In the genomic region with DNA sequence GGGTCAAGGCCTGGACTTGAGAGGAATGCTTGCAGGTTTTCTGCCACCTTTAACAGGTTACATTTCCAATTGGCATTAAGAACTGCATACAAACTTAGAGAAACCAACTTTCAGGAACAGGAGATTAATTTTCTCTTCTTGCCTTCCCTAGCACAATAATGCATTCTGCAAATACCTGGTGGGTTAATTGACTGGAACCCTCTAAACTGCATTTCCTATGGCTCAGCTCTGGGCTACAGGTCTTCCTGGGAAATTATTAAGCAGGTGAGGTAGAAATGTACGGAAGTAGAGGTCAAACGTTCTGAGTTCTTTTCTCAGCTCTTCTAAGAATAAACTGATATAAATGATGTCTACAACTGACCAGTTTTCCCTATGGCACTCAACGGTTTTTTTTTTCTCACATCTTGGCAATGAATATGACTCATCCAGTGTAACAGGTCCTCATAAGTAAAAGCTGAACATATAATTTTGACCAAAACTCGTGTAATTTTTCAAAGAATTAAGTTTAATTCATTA, we compare ENCODE assay signal across 22 cellular contexts.
A peak's percentile ranks its signal among the peaks of the same experiment; 100 is the strongest.
DNase-seq lines count a peak whose midpoint lies in the region; ATAC-seq, FAIRE-seq and TF ChIP-seq lines count a peak whose summit lies in the region.
"Had no signal": no experiment of that assay in that cellular context is flagged by ENCODE, and none has a peak within 500 bp of the region (broad histone marks: within the 10 kb centered on the region; RNA-seq: fewer than 3 reads in every experiment).

No MANE protein-coding gene starts in this region.

- no peak overlapping the region for H3K9ac ChIP-seq in PC-3 (ENCODE audit: low read length)

- 77% methylated on average over 3 of the region's 4 CpGs; no CpG with 5 or more reads in 1 of the 2 experiments for WGBS in mesodermal cell (ENCODE audit: insufficient coverage in 2 of 2), 2 experiments
- 63 to 71% methylated on average over 4 of the region's 4 CpGs for whole genome bisulfite sequencing in pancreas, 2 donors

- peaks cover 19% of the 10 kb centered on the region for H3K4me1 Mint-ChIP-seq in mesothelial cell of epicardium
- H3K4me1 Mint-ChIP-seq in activated CD8-positive, alpha-beta memory T cell treated with anti-CD3 and anti-CD28 coated beads, Interleukin-2, amount 10 ng/mL, durations not matched to agents 7 days and 5 days, result no peaks in the 10 kb centered on the region

- H3K4me1 ChIP-seq in mesodermal cell (ENCODE audit: control insufficient read depth, insufficient read depth, low read length, poor library complexity, severe bottlenecking) (peaks cover 15% of the 10 kb centered on the region), PC-3 (ENCODE audit: insufficient read depth, low read length) (no peaks in the 10 kb centered on the region), pancreas (peaks cover 0 to 3% (median 0%) of the 10 kb centered on the region in 3 donors)
- H3K4me1 ChIP-seq: A549, Caco-2 had no signal

- H3K4me2 ChIP-seq in PC-3 (ENCODE audit: low read length), result no peak overlapping the region
- H3K4me2 ChIP-seq: A549, GM23338 had no signal

- H3K27ac ChIP-seq in mesodermal cell (ENCODE audit: low read depth, low read length, severe bottlenecking), result peak overlapping the region; percentile 85
- H3K27ac ChIP-seq in PC-3 (ENCODE audit: low read length), result no peak overlapping the region
- no peak overlapping the region for H3K27ac ChIP-seq in pancreas
- H3K27ac ChIP-seq: 22Rv1, A549, HL-60 had no signal

- no peaks in the 10 kb centered on the region for H3K9me3 Mint-ChIP-seq in mesothelial cell of epicardium
- H3K9me3 Mint-ChIP-seq in activated CD8-positive, alpha-beta memory T cell treated with anti-CD3 and anti-CD28 coated beads, Interleukin-2, amount 10 ng/mL, durations not matched to agents 7 days and 5 days (ENCODE audit: low read depth), result no peaks in the 10 kb centered on the region
- H3K9me3 Mint-ChIP-seq: CD4-positive, alpha-beta T cell; GM23338 had no signal

- BruUV-seq in PC-3 (replicated peaks; lab: Mats Ljungman, UMichigan), result no TSS peak

- in situ Hi-C loops in Caki2 (cut with HindIII; ENCODE audit: low pct_unique_long_range_greater_than_20kb, low sequenced_read_pairs), result no loop called here

- no peak overlapping the region for H3K4me3 Mint-ChIP-seq in mesothelial cell of epicardium
- H3K4me3 Mint-ChIP-seq in activated CD8-positive, alpha-beta memory T cell treated with anti-CD3 and anti-CD28 coated beads, Interleukin-2, amount 10 ng/mL, durations not matched to agents 7 days and 5 days, result no peak overlapping the region
- H3K4me3 Mint-ChIP-seq: CD4-positive, alpha-beta T cell; GM23338 had no signal

- TF ChIP-seq CTCF in kidney epithelial cell (IDR thresholded peaks at IDR 0.05; ENCODE audit: insufficient read depth, low read length, poor library complexity, severe bottlenecking) (no peak), PC-3 (conservative IDR thresholded peaks at IDR 0.05; ENCODE audit: low read depth, low read length) (no peak), pancreas (IDR thresholded peaks at IDR 0.05) (no peak), mesothelial cell of epicardium (IDR thresholded peaks at IDR 0.05; ENCODE audit: unreplicated experiment) (no peak)

- no peak for FAIRE-seq in pancreas (lab: Jason Lieb, UNC)
- FAIRE-seq: A549, GM12892, GM18507, H54 had no signal

- intact Hi-C loops in PC-3 (cut with micrococcal nuclease) (no loop called here), pancreas (cut with DNase I) (no loop called here)

- no peaks in the 10 kb centered on the region for H3K9me3 ChIP-seq in mesodermal cell (ENCODE audit: control insufficient read depth, low read length)
- no peaks in the 10 kb centered on the region for H3K9me3 ChIP-seq in PC-3 (ENCODE audit: low read length)
- H3K9me3 ChIP-seq in pancreas, result no peaks in the 10 kb centered on the region
- H3K9me3 ChIP-seq: A549, Caco-2 had no signal

- H3K27me3 ChIP-seq in kidney epithelial cell (ENCODE audit: control insufficient read depth, insufficient read depth, low read length) (no peaks in the 10 kb centered on the region), PC-3 (ENCODE audit: low read length) (peaks cover 8% of the 10 kb centered on the region; the same call in 1 of the 2 replicates), pancreas (no peaks in the 10 kb centered on the region)

- H3F3A ChIP-seq in PC-3 (ENCODE audit: low read length, unreplicated experiment), result no peaks in the 10 kb centered on the region

- no peak for ATAC-seq in PC-3
- ATAC-seq in pancreas, result no peak
- no peak for ATAC-seq in activated CD8-positive, alpha-beta memory T cell treated with anti-CD3 and anti-CD28 coated beads, Interleukin-2, amount 10 ng/mL, durations not matched to agents 7 days and 5 days
- ATAC-seq: A549, GM23338 had no signal

- H4K20me1 ChIP-seq in PC-3 (ENCODE audit: low read length), result no peaks in the 10 kb centered on the region

- no peak overlapping the region for H3K27ac Mint-ChIP-seq in mesothelial cell of epicardium
- H3K27ac Mint-ChIP-seq in activated CD8-positive, alpha-beta memory T cell treated with anti-CD3 and anti-CD28 coated beads, Interleukin-2, amount 10 ng/mL, durations not matched to agents 7 days and 5 days, result no peak overlapping the region
- H3K27ac Mint-ChIP-seq: CD4-positive, alpha-beta T cell; GM23338 had no signal

- H3K36me3 ChIP-seq in kidney epithelial cell (ENCODE audit: control insufficient read depth, insufficient read depth, low read length) (no peaks in the 10 kb centered on the region), mesodermal cell (ENCODE audit: control insufficient read depth, insufficient read depth, low read length) (no peaks in the 10 kb centered on the region), PC-3 (ENCODE audit: low read depth, low read length) (no peaks in the 10 kb centered on the region), pancreas (no peaks in the 10 kb centered on the region)

- no peak overlapping the region for H2AFZ ChIP-seq in PC-3 (ENCODE audit: low read length)

- no peaks in the 10 kb centered on the region for H3K27me3 Mint-ChIP-seq in mesothelial cell of epicardium (ENCODE audit: low read depth)
- peaks cover 3% of the 10 kb centered on the region for H3K27me3 Mint-ChIP-seq in activated CD8-positive, alpha-beta memory T cell treated with anti-CD3 and anti-CD28 coated beads, Interleukin-2, amount 10 ng/mL, durations not matched to agents 7 days and 5 days

- no peak overlapping the region for H3K4me3 ChIP-seq in kidney epithelial cell (ENCODE audit: low read depth, low read length)
- H3K4me3 ChIP-seq in mesodermal cell (ENCODE audit: extremely low read depth, insufficient read depth, low read length, poor library complexity, severe bottlenecking), result no peak overlapping the region
- H3K4me3 ChIP-seq in PC-3 (ENCODE audit: low read length), result no peak overlapping the region
- H3K4me3 ChIP-seq in pancreas, result no peak overlapping the region
- H3K4me3 ChIP-seq: A549, GM23338 had no signal

- CTCF ChIA-PET in PC-3 (lab: Charles Lee), result interaction anchor here (0.6 kb wide), 1 partner anchor 54 kb away, joined by 3 read pairs; no protein-coding TSS in a partner anchor
- CTCF ChIA-PET in activated CD8-positive, alpha-beta memory T cell treated with anti-CD3 and anti-CD28 coated beads, Interleukin-2, amount 10 ng/mL, durations not matched to agents 7 days and 5 days (lab: Charles Lee), result interaction anchor here (0.7 kb wide), 1 partner anchor 242 kb away, joined by 3 read pairs; no protein-coding TSS in a partner anchor

- DNase-seq in Caki2 (ENCODE audit: low read depth), result peak; percentile 34
- DNase-seq in astrocyte of the hippocampus (ENCODE audit: low read depth, low spot score), result peak; percentile 18
- DNase-seq in kidney epithelial cell (ENCODE audit: low read depth), result peak; percentile 50
- no peak for DNase-seq in PC-3
- DNase-seq in pancreas, result no peak
- no peak for DNase-seq in mesothelial cell of epicardium (ENCODE audit: low spot score in 2 of 2, unreplicated experiment in 2 of 2)
- no peak for DNase-seq in activated CD8-positive, alpha-beta memory T cell treated with anti-CD3 and anti-CD28 coated beads, Interleukin-2, amount 10 ng/mL, durations not matched to agents 7 days and 5 days
- DNase-seq: AML-193; Caco-2; CD4-positive, alpha-beta T cell; DMS153; DMS79; GDM1; HCEC 1CT had no signal

- H3K79me2 ChIP-seq in PC-3 (ENCODE audit: low read length), result no peaks in the 10 kb centered on the region

- H3K9me2 ChIP-seq in PC-3 (replicated peaks; ENCODE audit: low read length), result no peaks in the 10 kb centered on the region

- H3K36me3 Mint-ChIP-seq in mesothelial cell of epicardium, result no peaks in the 10 kb centered on the region
- no peaks in the 10 kb centered on the region for H3K36me3 Mint-ChIP-seq in activated CD8-positive, alpha-beta memory T cell treated with anti-CD3 and anti-CD28 coated beads, Interleukin-2, amount 10 ng/mL, durations not matched to agents 7 days and 5 days

- POLR2A ChIA-PET in PC-3 (lab: Charles Lee; ENCODE audit: unreplicated experiment), result interaction anchor here (0.5 kb wide), 1 partner anchor 214 kb away, joined by 14 read pairs; no protein-coding TSS in a partner anchor

Comparison
In these comparisons a context has a peak if more than half of its experiments do, and no peak if none do; other contexts are left out.
1. DNase-seq: peak in Caki2 (single experiment), astrocyte of the hippocampus (single experiment) and kidney epithelial cell (single experiment); none in PC-3 (single experiment), pancreas (0 of 6), mesothelial cell of epicardium (0 of 2) and activated CD8-positive, alpha-beta memory T cell treated with anti-CD3 and anti-CD28 coated beads, Interleukin-2, amount 10 ng/mL, durations not matched to agents 7 days and 5 days (single experiment).